ENCODE assay signal across 18 cellular contexts in genomic region chr15:70817266-70817665, GRCh38. TPM values are rescaled to one million over a fixed set of nuclear protein-coding genes. Genes with fewer than 3 reads are reported as not detected.
DNase-seq lines count a peak whose midpoint lies in the region; FAIRE-seq and TF ChIP-seq lines count a peak whose summit lies in the region.
"Had no signal": no experiment of that assay in that cellular context is flagged by ENCODE, and none has a peak within 500 bp of the region (broad histone marks: within the 10 kb centered on the region; RNA-seq: fewer than 3 reads in every experiment).

No MANE protein-coding gene starts in this region.

- H3K27me3 Mint-ChIP-seq in neural progenitor cell (ENCODE audit: insufficient read depth, low read depth), result peaks cover 3% of the 10 kb centered on the region

- H3K9me3 Mint-ChIP-seq in neural progenitor cell, result peaks cover 2% of the 10 kb centered on the region

- H4K20me1 ChIP-seq in BLaER1 treated with 17β-estradiol and CSF1 and Interleukin-3, amounts not matched to agents 10 nM and 100 nM, result no peaks in the 10 kb centered on the region
- no peaks in the 10 kb centered on the region for H4K20me1 ChIP-seq in neural progenitor cell (ENCODE audit: low read depth)

- H3K4me3 ChIP-seq in BLaER1 treated with 17β-estradiol and CSF1 and Interleukin-3, amounts not matched to agents 10 nM and 100 nM, result no peak overlapping the region
- no peak overlapping the region for H3K4me3 ChIP-seq in bronchial epithelial cell (ENCODE audit: low read depth, low read length)
- H3K4me3 ChIP-seq in neural progenitor cell, result no peak overlapping the region

- peak; percentile 43 for DNase-seq in MV-4-11 (lab: John Stamatoyannopoulos, UW)
- DNase-seq in bronchial epithelial cell (ENCODE audit: low read depth), result peak; percentile 36
- DNase-seq in neural progenitor cell (ENCODE audit: low spot score), result no peak
- DNase-seq in KBM-7, result no peak
- no peak for DNase-seq in NCI-H128 (lab: John Stamatoyannopoulos, UW; ENCODE audit: unreplicated experiment)
- no peak for DNase-seq in NCI-H446 treated with DMSO at 0.1 percent for 48 hours (lab: John Stamatoyannopoulos, UW)
- no peak for DNase-seq in DMS153 treated with DMSO at 0.1 percent for 48 hours (lab: John Stamatoyannopoulos, UW; ENCODE audit: unreplicated experiment)
- DNase-seq: C1 segment of cervical spinal cord, GF-D8, HCEC 1CT, NCI-H1092 treated with DMSO at 0.1 percent for 48 hours, NCI-H1694 treated with DMSO at 0.1 percent for 48 hours, NCI-H345, NCI-H526 treated with DMSO at 0.1 percent for 48 hours had no signal

- peak overlapping the region in 10 of 11 experiments; percentile 5 to 56 (median 38); a peak in 16 of 22 replicates for H3K4me2 ChIP-seq in BLaER1 treated with 17β-estradiol and CSF1 and Interleukin-3, amounts not matched to agents 10 nM and 100 nM
- no peak overlapping the region for H3K4me2 ChIP-seq in neural progenitor cell

- H2AFZ ChIP-seq in neural progenitor cell (replicated peaks), result peak overlapping the region; percentile 10

- no peaks in the 10 kb centered on the region for H3F3A ChIP-seq in neural progenitor cell (ENCODE audit: low read depth)

- in situ Hi-C loops in KBM-7 (cut with MboI; ENCODE audit: low pct_unique_long_range_greater_than_20kb, low sequenced_read_pairs), result no loop called here

- no peaks in the 10 kb centered on the region for H3K27me3 ChIP-seq in BLaER1 treated with 17β-estradiol and CSF1 and Interleukin-3, amounts not matched to agents 10 nM and 100 nM
- no peaks in the 10 kb centered on the region for H3K27me3 ChIP-seq in bronchial epithelial cell (ENCODE audit: control insufficient read depth, insufficient read depth, low read length)
- H3K27me3 ChIP-seq in neural progenitor cell, result no peaks in the 10 kb centered on the region

- H3K36me3 ChIP-seq in BLaER1 treated with 17β-estradiol and CSF1 and Interleukin-3, amounts not matched to agents 10 nM and 100 nM, result no peaks in the 10 kb centered on the region
- H3K36me3 ChIP-seq in bronchial epithelial cell (ENCODE audit: control insufficient read depth, insufficient read depth, low read length) (no peaks in the 10 kb centered on the region), neural progenitor cell (no peaks in the 10 kb centered on the region)

- no peak overlapping the region for H3K9ac ChIP-seq in BLaER1 treated with 17β-estradiol and CSF1 and Interleukin-3, amounts not matched to agents 10 nM and 100 nM
- H3K9ac ChIP-seq in neural progenitor cell, result no peak overlapping the region

- peak; percentile 80 for FAIRE-seq in bronchial epithelial cell (lab: Jason Lieb, UNC)
- FAIRE-seq: A204.1, GM12891, GM18507 had no signal

- H3K9me3 ChIP-seq in BLaER1 treated with 17β-estradiol and CSF1 and Interleukin-3, amounts not matched to agents 10 nM and 100 nM (replicated peaks in 1 of 11), result peaks cover 0 to 14% (median 0%) of the 10 kb centered on the region in 11 experiments; a peak in 5 of 22 replicates
- H3K9me3 ChIP-seq in neural progenitor cell (ENCODE audit: low read depth), result no peaks in the 10 kb centered on the region

- peaks cover under 1% of the 10 kb centered on the region for H3K4me1 Mint-ChIP-seq in neural progenitor cell

- no peaks in the 10 kb centered on the region for H3K79me2 ChIP-seq in neural progenitor cell (ENCODE audit: low read depth)

- H3K27ac ChIP-seq in BLaER1 treated with 17β-estradiol and CSF1 and Interleukin-3, amounts not matched to agents 10 nM and 100 nM, result no peak overlapping the region; a peak in 1 of 22 replicates
- no peak overlapping the region for H3K27ac ChIP-seq in neural progenitor cell

- no peaks in the 10 kb centered on the region for H3K36me3 Mint-ChIP-seq in neural progenitor cell

- TF ChIP-seq CTCF in bronchial epithelial cell (IDR thresholded peaks at IDR 0.05; ENCODE audit: insufficient read depth, low read length, severe bottlenecking) (no peak), neural progenitor cell (IDR thresholded peaks at IDR 0.05) (no peak)

- H3K27ac Mint-ChIP-seq in neural progenitor cell, result no peak overlapping the region

- H3K4me1 ChIP-seq in BLaER1 treated with 17β-estradiol and CSF1 and Interleukin-3, amounts not matched to agents 10 nM and 100 nM, result peaks cover 8 to 11% (median 10%) of the 10 kb centered on the region in 10 experiments; a peak in 18 of 20 replicates
- H3K4me1 ChIP-seq in neural progenitor cell, result peaks cover 4% of the 10 kb centered on the region

- no peak overlapping the region for H3K4me3 Mint-ChIP-seq in neural progenitor cell

RNA-seq across cellular contexts. Expression of gene LARP6, which starts 36.7 kb away (rescaled TPM):
- total RNA-seq in bronchial epithelial cell (41.1 and 42.1 TPM in 2 replicates), neural progenitor cell (ENCODE audit: low replicate concordance) (18.6 and 19.3 TPM in 2 replicates)

RNA-seq across cellular contexts. Expression of gene UACA, which starts 53.9 kb away (rescaled TPM):
- total RNA-seq in bronchial epithelial cell (18.2 and 30.5 TPM in 2 replicates), neural progenitor cell (ENCODE audit: low replicate concordance) (33.0 and 70.0 TPM in 2 replicates)

Comparison
In these comparisons a context has a peak if more than half of its experiments do, and no peak if none do; other contexts are left out.
1. DNase-seq: peak in MV-4-11 (single experiment) and bronchial epithelial cell (single experiment); none in neural progenitor cell (single experiment), KBM-7 (single experiment), NCI-H128 (single experiment), NCI-H446 treated with DMSO at 0.1 percent for 48 hours (single experiment) and DMS153 treated with DMSO at 0.1 percent for 48 hours (single experiment).